ENCODE assay signal across 10 cellular contexts in the genomic region with DNA sequence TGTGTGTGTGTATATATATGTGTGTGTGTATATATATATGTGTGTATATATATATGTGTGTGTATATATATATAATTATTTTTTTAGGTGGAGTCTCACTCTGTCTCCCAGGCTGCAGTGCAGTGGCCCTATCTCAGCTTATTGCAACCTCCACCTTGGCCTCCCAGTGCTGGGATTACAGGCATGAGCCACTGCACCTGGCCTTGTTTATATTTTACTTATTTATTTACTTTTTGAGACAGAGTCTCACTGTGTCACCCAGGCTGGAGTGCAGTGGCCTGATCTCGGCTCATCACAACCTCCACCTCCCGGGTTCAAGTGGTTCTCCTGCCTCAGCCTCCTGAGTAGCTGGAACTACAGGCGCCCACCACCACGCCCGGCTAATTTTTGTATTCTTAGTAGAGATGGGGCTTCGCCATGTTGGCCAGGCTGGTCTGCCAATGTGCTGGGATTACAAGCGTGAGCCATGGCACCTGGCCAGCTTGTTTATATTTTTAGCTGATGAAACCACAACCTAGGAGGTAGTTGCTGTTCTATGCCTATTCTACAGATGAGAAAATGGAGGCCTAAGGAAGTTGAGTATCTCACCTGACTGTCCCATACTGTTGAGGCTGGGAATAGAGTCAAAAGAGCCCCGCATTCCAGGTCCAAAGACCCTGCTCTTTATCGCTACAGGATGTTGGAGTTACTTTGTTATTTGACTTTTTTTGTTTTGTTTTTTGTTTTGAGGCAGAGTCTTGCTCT. TPM values are rescaled to one million over a fixed set of nuclear protein-coding genes. Genes with fewer than 3 reads are reported as not detected.
"Had no signal": no experiment of that assay in that cellular context is flagged by ENCODE, and none has a peak within 500 bp of the region (broad histone marks: within the 10 kb centered on the region; RNA-seq: fewer than 3 reads in every experiment).

No MANE protein-coding gene starts in this region.

RNA-seq across cellular contexts. Expression of gene TUBB4A, which starts 6.1 kb away (rescaled TPM):
- total RNA-seq: endothelial cell of umbilical vein, fibroblast of lung, foreskin keratinocyte, lung microvascular endothelial cell, smooth muscle cell had no signal
- polyA plus RNA-seq: endothelial cell of umbilical vein, fibroblast of lung, foreskin keratinocyte, smooth muscle cell had no signal

RNA-seq across cellular contexts. Expression of gene TNFSF9, which starts 22.6 kb away (rescaled TPM):
- total RNA-seq: stomach had no signal

RNA-seq across cellular contexts. Expression of gene DENND1C, which starts 26.6 kb away (rescaled TPM):
- total RNA-seq: endothelial cell of umbilical vein, fibroblast of lung, lung microvascular endothelial cell, neural crest cell, smooth muscle cell had no signal
- polyA plus RNA-seq: endothelial cell of umbilical vein, fibroblast of lung had no signal

RNA-seq across cellular contexts. Expression of gene CRB3, which starts 44.1 kb away (rescaled TPM):
- total RNA-seq: endothelial cell of umbilical vein; left cardiac atrium; lung microvascular endothelial cell; natural killer cell treated with Interleukin-12 subunit alpha and Interleukin-12 subunit beta and Interleukin-15 and Interleukin-18, amount 100 ng/mL, for 72 hours; neural crest cell; sciatic nerve had no signal
- polyA plus RNA-seq: endothelial cell of umbilical vein, fibroblast of lung had no signal
